8 cellular contexts compared by ENCODE assay signal in genomic region chr12:4273651-4274395, GRCh38. TPM values are rescaled to one million over a fixed set of nuclear protein-coding genes. Genes with fewer than 3 reads are reported as not detected.
DNase-seq lines count a peak whose midpoint lies in the region; ATAC-seq, FAIRE-seq and TF ChIP-seq lines count a peak whose summit lies in the region.

Gene CCND2, plus strand, starts transcription at chr12:4273762. Its CDS starts 279 bp downstream, at chr12:4274041.

- WGBS in right cardiac atrium, result under 1% methylated on average over 52 of the region's 52 CpGs

- H3K4me3 ChIP-seq in ascending aorta (peak within 1 kb of the TSS; percentile 78 to 87), right cardiac atrium (ENCODE audit: low read length) (peak within 1 kb of the TSS; percentile 88)

- no peaks in the 10 kb centered on the region for H3K9me3 Mint-ChIP-seq in T-cell

- peaks cover 6 to 42% of the 10 kb centered on the region in 2 donors for H3K4me1 ChIP-seq in ascending aorta
- H3K4me1 ChIP-seq in right cardiac atrium (ENCODE audit: control insufficient read depth, insufficient read depth, low read length), result peaks cover 4% of the 10 kb centered on the region

- H3K9me3 ChIP-seq in ascending aorta (no peaks in the 10 kb centered on the region), right cardiac atrium (ENCODE audit: control insufficient read depth, low read length) (no peaks in the 10 kb centered on the region)

- H3K27me3 ChIP-seq in ascending aorta (no peaks in the 10 kb centered on the region), right cardiac atrium (ENCODE audit: control insufficient read depth, insufficient read depth) (no peaks in the 10 kb centered on the region)

- peaks cover 22% of the 10 kb centered on the region for H3K36me3 Mint-ChIP-seq in T-cell

- TF ChIP-seq CTCF in ascending aorta (IDR thresholded peaks at IDR 0.05), result no peak

- H3K36me3 ChIP-seq in ascending aorta, result peaks cover 0 to 17% of the 10 kb centered on the region in 2 donors

- DNase-seq in GM03348 (ENCODE audit: low spot score) (peak; percentile 82), T-cell (peak in 32 of 34 experiments; percentile 24 to 71 (median 58)), ascending aorta (ENCODE audit: low spot score in 2 of 2) (peak; percentile 61 to 94), right cardiac atrium (peak; percentile 91 to 95 (median 95)), posterior vena cava (ENCODE audit: low spot score) (peak; percentile 97), urothelium cell line (ENCODE audit: low spot score) (peak; percentile 97), NCI-H526 treated with DMSO at 0.1 percent for 48 hours (lab: John Stamatoyannopoulos, UW) (no peak)

- peak; percentile 91 for FAIRE-seq in urothelium cell line (lab: Jason Lieb, UNC)

- H3K27me3 Mint-ChIP-seq in T-cell, result no peaks in the 10 kb centered on the region

- H3K4me1 Mint-ChIP-seq in T-cell, result peaks cover 35 to 48% (median 44%) of the 10 kb centered on the region in 3 donors

- H3K27ac Mint-ChIP-seq in T-cell, result peak within 1 kb of the TSS; percentile 98 to 99

- H3K27ac ChIP-seq in ascending aorta, result peak within 1 kb of the TSS; percentile 92 to 96
- H3K27ac ChIP-seq in right cardiac atrium (ENCODE audit: low read length), result peak within 1 kb of the TSS; percentile 90

- peak; percentile 25 for ATAC-seq in HG02798 (IDR thresholded peaks at IDR 0.05; ENCODE audit: poor library complexity, unreplicated experiment)
- ATAC-seq in T-cell (replicated peaks in 1 of 4), result peak in 3 of 4 experiments; percentile 8 to 17 (median 11)
- peak; percentile 78 to 84 for ATAC-seq in right cardiac atrium

- CTCF ChIA-PET in T-cell (lab: Charles Lee), result interaction anchor here (0.6 to 3.6 kb wide), 4 partner anchors 23 to 389 kb away, joined by 3 to 50 read pairs (median 8); no protein-coding TSS in a partner anchor

- peak within 1 kb of the TSS; percentile 92 to 98 (median 96) for H3K4me3 Mint-ChIP-seq in T-cell

- POLR2A ChIA-PET in T-cell (lab: Charles Lee), result interaction anchor here in 1 of 2 donors (0.7 kb wide), 1 partner anchor 324 kb away, joined by 3 read pairs; no protein-coding TSS in a partner anchor

- intact Hi-C loops in ascending aorta (cut with DNase I) (loop anchor here (2.0 to 10.0 kb wide), 5 partner anchors 401 to 1379 kb away; partner anchors contain the start of genes NTF3, PARP11, TSPAN9 and TULP3), right cardiac atrium (cut with DNase I) (loop anchor here (10.0 kb wide), 4 partner anchors 159 to 279 kb away; no protein-coding TSS in a partner anchor), posterior vena cava (cut with DNase I) (loop anchor here (5.0 to 10.0 kb wide), 4 partner anchors 169 to 269 kb away; no protein-coding TSS in a partner anchor)

RNA-seq across cellular contexts. Expression of gene CCND2, which starts in this region (rescaled TPM):
- total RNA-seq in T-cell (100 to 1,000 TPM; 148 to 218 (median 172) TPM), ascending aorta (150 TPM), right cardiac atrium (100 to 1,000 TPM; 200 to 255 (median 218) TPM), posterior vena cava (100 to 1,000 TPM; 101 to 129 TPM)
- 44.3 TPM for polyA plus RNA-seq in right cardiac atrium

Comparison
In these comparisons a context has a peak if more than half of its experiments do, and no peak if none do; other contexts are left out.
1. ATAC-seq: peak in every context shown above with its lines; median percentile 81 in right cardiac atrium; 25 in HG02798; 11 in T-cell.